In genomic region chr17:72681844-72682243, GRCh38 we compare ENCODE assay signal across 20 cellular contexts.
"Had no signal": no experiment of that assay in that cellular context is flagged by ENCODE, and none has a peak within 500 bp of the region (broad histone marks: within the 10 kb centered on the region; RNA-seq: fewer than 3 reads in every experiment).

No MANE protein-coding gene starts in this region.

- H3K9me3 ChIP-seq: adrenal gland, ascending aorta, psoas muscle, right atrium auricular region, upper lobe of left lung had no signal

- H3K36me3 Mint-ChIP-seq: natural killer cell treated with Interleukin-12 subunit alpha and Interleukin-12 subunit beta and Interleukin-15 and Interleukin-18, amount 100 ng/mL, for 72 hours had no signal

- H3K9me3 Mint-ChIP-seq: effector memory CD8-positive, alpha-beta T cell; natural killer cell treated with Interleukin-12 subunit alpha and Interleukin-12 subunit beta and Interleukin-15 and Interleukin-18, amount 100 ng/mL, for 72 hours had no signal

- H3K4me1 ChIP-seq: ascending aorta, psoas muscle, right atrium auricular region had no signal

- H3K27me3 Mint-ChIP-seq: activated naive CD8-positive, alpha-beta T cell; effector memory CD8-positive, alpha-beta T cell; natural killer cell treated with Interleukin-12 subunit alpha and Interleukin-12 subunit beta and Interleukin-15 and Interleukin-18, amount 100 ng/mL, for 72 hours had no signal

- H3K4me3 Mint-ChIP-seq: activated naive CD8-positive, alpha-beta T cell; activated T-cell treated with anti-CD3 and anti-CD28 coated beads, Interleukin-2, amount 50 U/mL, for 4 hours; effector memory CD8-positive, alpha-beta T cell; natural killer cell treated with Interleukin-12 subunit alpha and Interleukin-12 subunit beta and Interleukin-15 and Interleukin-18, amount 100 ng/mL, for 72 hours had no signal

- DNase-seq: activated CD4-positive, alpha-beta T cell treated with anti-CD3 and anti-CD28 coated beads for 4 hours; activated CD4-positive, alpha-beta T cell treated with anti-CD3 and anti-CD28 coated beads, Interleukin-2, amount 50 U/mL, for 48 hours; activated CD4-positive, CD25-positive, alpha-beta regulatory T cell; activated CD8-positive, alpha-beta memory T cell treated with anti-CD3 and anti-CD28 coated beads, Interleukin-2, amount 50 U/mL, for 48 hours; activated naive CD4-positive, alpha-beta T cell; activated T-cell treated with anti-CD3 and anti-CD28 coated beads, Interleukin-2, amount 50 U/mL, for 4 hours; adrenal gland; central memory CD4-positive, alpha-beta T cell; dorsolateral prefrontal cortex; effector memory CD8-positive, alpha-beta T cell; hippocampal formation; psoas muscle; stimulated activated CD4-positive, alpha-beta T cell treated with anti-CD3 and anti-CD28 coated beads, Interleukin-4, amount 100 ng/mL, for 24 hours; stimulated activated naive CD8-positive, alpha-beta T cell treated with anti-CD3 and anti-CD28 coated beads, Interleukin-15, Interleukin-2, amounts not matched to agents 100 U/mL and 50 U/mL, for 24 hours; upper lobe of left lung had no signal

- ATAC-seq: activated T-cell treated with anti-CD3 and anti-CD28 coated beads, Interleukin-2, amount 50 U/mL, for 4 hours; effector memory CD8-positive, alpha-beta T cell; natural killer cell treated with Interleukin-12 subunit alpha and Interleukin-12 subunit beta and Interleukin-15 and Interleukin-18, amount 100 ng/mL, for 72 hours; psoas muscle; stimulated activated naive CD8-positive, alpha-beta T cell treated with anti-CD3 and anti-CD28 coated beads, Interleukin-15, Interleukin-2, amounts not matched to agents 100 U/mL and 50 U/mL, for 24 hours had no signal

- H3K4me3 ChIP-seq: adrenal gland, ascending aorta, dorsolateral prefrontal cortex, psoas muscle, right atrium auricular region, upper lobe of left lung had no signal

- H3K36me3 ChIP-seq: adrenal gland, ascending aorta, right atrium auricular region, upper lobe of left lung had no signal

- H3K27ac ChIP-seq: adrenal gland, ascending aorta, dorsolateral prefrontal cortex, psoas muscle, right atrium auricular region, upper lobe of left lung had no signal

- H3K27ac Mint-ChIP-seq: activated naive CD8-positive, alpha-beta T cell; activated T-helper 2 cell treated with anti-CD3 and anti-CD28 coated beads, Interferon-gamma antibody, Interleukin-2, Interleukin-4, amounts not matched to agents 10 μg/mL and 5 μg/mL and 100 μg/mL, durations not matched to agents 14 hours and 24 hours and 36 hours; effector memory CD8-positive, alpha-beta T cell; natural killer cell treated with Interleukin-12 subunit alpha and Interleukin-12 subunit beta and Interleukin-15 and Interleukin-18, amount 100 ng/mL, for 72 hours had no signal

- H3K27me3 ChIP-seq: adrenal gland, ascending aorta, dorsolateral prefrontal cortex, right atrium auricular region, upper lobe of left lung had no signal
